In the genomic region with DNA sequence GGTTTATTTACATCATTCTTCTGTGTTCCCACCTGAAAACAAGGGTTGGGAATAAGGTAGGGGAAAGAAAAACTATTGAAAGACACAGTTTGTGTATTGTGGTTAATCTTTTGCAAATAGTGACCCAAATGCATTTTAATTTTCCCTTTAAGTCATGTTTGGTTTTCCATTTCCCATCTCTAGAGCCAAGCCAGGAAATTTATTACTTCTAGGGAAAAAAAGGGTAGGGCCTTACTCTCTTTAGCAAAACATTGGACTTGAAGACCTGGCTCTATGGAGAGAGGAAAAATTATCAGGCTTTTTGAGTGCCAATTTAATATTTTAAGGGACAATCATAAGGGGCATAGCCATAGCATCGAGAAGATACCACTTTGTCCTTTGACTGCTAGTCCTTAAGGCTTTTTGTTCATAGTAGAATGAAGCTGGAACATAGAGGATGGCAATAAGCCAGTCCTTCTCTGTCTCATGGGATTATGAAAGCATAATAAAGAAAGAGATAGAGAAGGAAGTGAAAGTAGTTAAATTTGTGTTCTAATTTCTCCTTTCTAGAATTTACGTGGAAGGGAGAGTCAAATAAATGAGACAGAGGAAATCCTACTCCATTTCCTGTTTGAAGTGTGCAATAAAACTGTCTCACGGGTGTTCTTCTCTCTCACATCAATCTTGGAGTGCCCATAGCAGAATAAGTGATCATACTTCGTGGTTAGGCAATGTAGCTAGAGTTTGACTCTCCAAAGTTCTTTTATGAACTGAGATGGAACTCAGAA, we compare ENCODE assay signal across 1 cellular context.
A peak's percentile ranks its signal among the peaks of the same experiment; 100 is the strongest.
TF ChIP-seq lines count a peak whose summit lies in the region.

No MANE protein-coding gene starts in this region.

TF ChIP-seq in GM12878, 131 proteins besides CTCF, POLR2A, EP300 and RAD21 (continued from another document):
- TF ChIP-seq IRF5 (IDR thresholded peaks at IDR 0.05; ENCODE audit: borderline replicate concordance) (no peak), HDAC6 (IDR thresholded peaks at IDR 0.05; ENCODE audit: unreplicated experiment) (no peak), ZBTB40 (IDR thresholded peaks at IDR 0.05; ENCODE audit: borderline replicate concordance) (no peak), HDAC2 (IDR thresholded peaks at IDR 0.05) (no peak), KLF5 (IDR thresholded peaks at IDR 0.05; ENCODE audit: partially characterized antibody) (no peak), ATF2 (IDR thresholded peaks at IDR 0.05; ENCODE audit: low read length) (peak; percentile 41; the same call in 1 of the 2 replicates), RB1 (IDR thresholded peaks at IDR 0.05; ENCODE audit: borderline replicate concordance) (no peak), TCF12 (IDR thresholded peaks at IDR 0.05; ENCODE audit: low read depth, low read length) (no peak), DPF2 (IDR thresholded peaks at IDR 0.05) (peak; percentile 86), JUNB (IDR thresholded peaks at IDR 0.05) (peak; percentile 83), ZNF24 (IDR thresholded peaks at IDR 0.05) (peak; percentile 52; the same call in 1 of the 2 replicates), TAF1 (IDR thresholded peaks at IDR 0.05; ENCODE audit: borderline replicate concordance, low read depth, low read length) (no peak), ZNF207 (IDR thresholded peaks at IDR 0.05; ENCODE audit: borderline replicate concordance) (no peak), PKNOX1 (IDR thresholded peaks at IDR 0.05) (0 out of 2 replicates have a peak, but pooled peaks have one; percentile 12), PRDM15 (CRISPR knock-in tag; IDR thresholded peaks at IDR 0.05) (no peak), BACH1 (IDR thresholded peaks at IDR 0.05; ENCODE audit: borderline replicate concordance) (peak; percentile 40; the same call in 1 of the 2 replicates), SIX5 (IDR thresholded peaks at IDR 0.05; ENCODE audit: low read depth, low read length, severe bottlenecking) (no peak), GATAD2B (conservative IDR thresholded peaks at IDR 0.05; ENCODE audit: low read depth) (0 out of 2 replicates have a peak, but pooled peaks have one; percentile 34), BCL11A (IDR thresholded peaks at IDR 0.05; ENCODE audit: low read depth, low read length) (peak; percentile 29; the same call in 1 of the 2 replicates), ATF7 (IDR thresholded peaks at IDR 0.05; ENCODE audit: low read depth) (peak; percentile 81), BHLHE40 (IDR thresholded peaks at IDR 0.05; ENCODE audit: borderline replicate concordance in 1 of 2, low read depth in 2 of 2, low read length in 1 of 2) (peak; percentile 45 to 73; a peak in 2 of 4 replicates), ZNF217 (IDR thresholded peaks at IDR 0.05) (peak; percentile 92; the same call in 1 of the 2 replicates), CBX5 (IDR thresholded peaks at IDR 0.05; ENCODE audit: low read depth) (no peak), IKZF1 (conservative IDR thresholded peaks at IDR 0.05) (peak; percentile 84), RELB (IDR thresholded peaks at IDR 0.05; ENCODE audit: low read depth) (peak; percentile 61), SPI1 (IDR thresholded peaks at IDR 0.05; ENCODE audit: borderline replicate concordance, insufficient read depth, low read depth, low read length) (peak; percentile 65)
- TF ChIP-seq, protein P1, sequence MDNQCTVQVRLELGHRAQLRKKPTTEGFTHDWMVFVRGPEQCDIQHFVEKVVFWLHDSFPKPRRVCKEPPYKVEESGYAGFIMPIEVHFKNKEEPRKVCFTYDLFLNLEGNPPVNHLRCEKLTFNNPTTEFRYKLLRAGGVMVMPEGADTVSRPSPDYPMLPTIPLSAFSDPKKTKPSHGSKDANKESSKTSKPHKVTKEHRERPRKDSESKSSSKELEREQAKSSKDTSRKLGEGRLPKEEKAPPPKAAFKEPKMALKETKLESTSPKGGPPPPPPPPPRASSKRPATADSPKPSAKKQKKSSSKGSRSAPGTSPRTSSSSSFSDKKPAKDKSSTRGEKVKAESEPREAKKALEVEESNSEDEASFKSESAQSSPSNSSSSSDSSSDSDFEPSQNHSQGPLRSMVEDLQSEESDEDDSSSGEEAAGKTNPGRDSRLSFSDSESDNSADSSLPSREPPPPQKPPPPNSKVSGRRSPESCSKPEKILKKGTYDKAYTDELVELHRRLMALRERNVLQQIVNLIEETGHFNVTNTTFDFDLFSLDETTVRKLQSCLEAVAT (IDR thresholded peaks at IDR 0.05), result 0 out of 2 replicates have a peak, but pooled peaks have one; percentile 14
